ENCODE assay signal across 14 cellular contexts in genomic region chr9:13587581-13587980, GRCh38.
A peak's percentile ranks its signal among the peaks of the same experiment; 100 is the strongest.
DNase-seq lines count a peak whose midpoint lies in the region; ATAC-seq and TF ChIP-seq lines count a peak whose summit lies in the region.
"Had no signal": no experiment of that assay in that cellular context is flagged by ENCODE, and none has a peak within 500 bp of the region (broad histone marks: within the 10 kb centered on the region; RNA-seq: fewer than 3 reads in every experiment).

No MANE protein-coding gene starts in this region.

- POLR2A ChIA-PET in WTC11 (lab: Charles Lee) (interaction anchor here (0.6 to 0.7 kb wide), 2 partner anchors 20 to 177 kb away, joined by 3 to 7 read pairs; no protein-coding TSS in a partner anchor), MCF 10A (lab: Yijun Ruan, JAX) (interaction anchor here (0.6 to 0.7 kb wide), 2 partner anchors 46 to 230 kb away, joined by 3 read pairs; no protein-coding TSS in a partner anchor)
- POLR2A ChIA-PET in activated CD4-positive, alpha-beta memory T cell treated with anti-CD3 and anti-CD28 coated beads, Interleukin-2, amount 10 ng/mL, durations not matched to agents 7 days and 5 days (lab: Charles Lee) = no interaction called here

- H3K79me2 ChIP-seq in DND-41 (ENCODE audit: insufficient read depth, low read length) = no peaks in the 10 kb centered on the region
- no peaks in the 10 kb centered on the region for H3K79me2 ChIP-seq in hepatocyte

- H3K27ac Mint-ChIP-seq in WTC11 = no peak overlapping the region
- no peak overlapping the region for H3K27ac Mint-ChIP-seq in MCF 10A (ENCODE audit: low read depth, unreplicated experiment)
- no peak overlapping the region for H3K27ac Mint-ChIP-seq in activated CD4-positive, alpha-beta memory T cell treated with anti-CD3 and anti-CD28 coated beads, Interleukin-2, amount 10 ng/mL, durations not matched to agents 7 days and 5 days
- H3K27ac Mint-ChIP-seq: nephron, T-cell had no signal

- DNase-seq in DND-41 = no peak
- DNase-seq in WTC11 (ENCODE audit: low spot score) = peak; percentile 17
- DNase-seq in hepatocyte (ENCODE audit: low spot score) = no peak
- DNase-seq in nucleus accumbens (lab: John Stamatoyannopoulos, UW) = peak in 38 of 56 donors; percentile 9 to 73 (median 32)
- no peak for DNase-seq in MCF 10A (ENCODE audit: unreplicated experiment)
- no peak for DNase-seq in activated CD4-positive, alpha-beta T cell treated with anti-CD3 and anti-CD28 coated beads for 4 hours
- DNase-seq in activated CD4-positive, alpha-beta memory T cell treated with anti-CD3 and anti-CD28 coated beads, Interleukin-2, amount 10 ng/mL, durations not matched to agents 7 days and 5 days = no peak
- no peak for DNase-seq in NCI-H2107 treated with DMSO at 0.1 percent for 48 hours (lab: John Stamatoyannopoulos, UW; ENCODE audit: unreplicated experiment)
- DNase-seq: Caco-2, NCI-H1694 treated with DMSO at 0.1 percent for 48 hours, stomach, T-cell had no signal

- no peak overlapping the region for H3K4me2 ChIP-seq in DND-41 (ENCODE audit: insufficient read depth, low read length)
- H3K4me2 ChIP-seq in hepatocyte = no peak overlapping the region

- H3K9me3 Mint-ChIP-seq in WTC11 = peaks cover 4% of the 10 kb centered on the region
- H3K9me3 Mint-ChIP-seq in MCF 10A (ENCODE audit: unreplicated experiment) = no peaks in the 10 kb centered on the region
- H3K9me3 Mint-ChIP-seq in activated CD4-positive, alpha-beta memory T cell treated with anti-CD3 and anti-CD28 coated beads, Interleukin-2, amount 10 ng/mL, durations not matched to agents 7 days and 5 days = peaks cover 9% of the 10 kb centered on the region

- H3K27me3 Mint-ChIP-seq in WTC11 (ENCODE audit: low read depth) (no peaks in the 10 kb centered on the region), MCF 10A (ENCODE audit: insufficient read depth, unreplicated experiment) (no peaks in the 10 kb centered on the region)
- no peaks in the 10 kb centered on the region for H3K27me3 Mint-ChIP-seq in activated CD4-positive, alpha-beta memory T cell treated with anti-CD3 and anti-CD28 coated beads, Interleukin-2, amount 10 ng/mL, durations not matched to agents 7 days and 5 days
- H3K27me3 Mint-ChIP-seq: T-cell had no signal

- no peak for ATAC-seq in DND-41 (ENCODE audit: insufficient read depth, low read depth)
- peak; percentile 73 for ATAC-seq in WTC11
- ATAC-seq: T-cell had no signal

- BruUV-seq in MCF 10A (replicated peaks; lab: Mats Ljungman, UMichigan) = no TSS peak

- intact Hi-C loops in MCF 10A (cut with micrococcal nuclease) = no loop called here

- H3K27me3 ChIP-seq in DND-41 (ENCODE audit: insufficient read depth, low read length, poor library complexity) (no peaks in the 10 kb centered on the region), hepatocyte (no peaks in the 10 kb centered on the region)
- H3K27me3 ChIP-seq: stomach, vagina had no signal

- H3K9me2 ChIP-seq in hepatocyte (replicated peaks; ENCODE audit: insufficient read depth) = no peaks in the 10 kb centered on the region

- H3K4me3 Mint-ChIP-seq in WTC11 = no peak overlapping the region
- H3K4me3 Mint-ChIP-seq in MCF 10A (ENCODE audit: unreplicated experiment) = no peak overlapping the region
- H3K4me3 Mint-ChIP-seq in activated CD4-positive, alpha-beta memory T cell treated with anti-CD3 and anti-CD28 coated beads, Interleukin-2, amount 10 ng/mL, durations not matched to agents 7 days and 5 days = no peak overlapping the region
- H3K4me3 Mint-ChIP-seq: nephron, T-cell had no signal

- H4K20me1 ChIP-seq in DND-41 (ENCODE audit: insufficient read depth, low read length) (no peaks in the 10 kb centered on the region), hepatocyte (ENCODE audit: insufficient read depth, poor library complexity, severe bottlenecking) (no peaks in the 10 kb centered on the region)

- H2AFZ ChIP-seq in DND-41 (ENCODE audit: low read depth, low read length) = peak overlapping the region; percentile 49; the same call in 1 of the 2 replicates
- H2AFZ ChIP-seq in hepatocyte = no peak overlapping the region

- no peaks in the 10 kb centered on the region for H3K9me3 ChIP-seq in DND-41 (ENCODE audit: insufficient read depth, low read length, severe bottlenecking)
- no peaks in the 10 kb centered on the region for H3K9me3 ChIP-seq in hepatocyte (ENCODE audit: low read depth)
- H3K9me3 ChIP-seq: Caco-2, stomach, vagina had no signal

- no peaks in the 10 kb centered on the region for H3K36me3 Mint-ChIP-seq in WTC11
- H3K36me3 Mint-ChIP-seq in MCF 10A (ENCODE audit: insufficient read depth, unreplicated experiment) = no peaks in the 10 kb centered on the region
- no peaks in the 10 kb centered on the region for H3K36me3 Mint-ChIP-seq in activated CD4-positive, alpha-beta memory T cell treated with anti-CD3 and anti-CD28 coated beads, Interleukin-2, amount 10 ng/mL, durations not matched to agents 7 days and 5 days (ENCODE audit: low read depth)
- H3K36me3 Mint-ChIP-seq: T-cell had no signal

- H3K4me3 ChIP-seq in DND-41 (ENCODE audit: low read depth in 1 of 2, low read length in 2 of 2) = no peak overlapping the region
- no peak overlapping the region for H3K4me3 ChIP-seq in hepatocyte
- H3K4me3 ChIP-seq: stomach, vagina had no signal

- H3K4me1 ChIP-seq in DND-41 (ENCODE audit: insufficient read depth, low read length) = 0 out of 2 replicates have a peak, but pooled peaks cover 6% of the 10 kb centered on the region
- peaks cover 5% of the 10 kb centered on the region for H3K4me1 ChIP-seq in hepatocyte (ENCODE audit: insufficient read depth)
- H3K4me1 ChIP-seq: Caco-2 had no signal

- H3K4me1 Mint-ChIP-seq in WTC11 (peaks cover 5% of the 10 kb centered on the region; the same call in 1 of the 2 replicates), MCF 10A (ENCODE audit: insufficient read depth, unreplicated experiment) (no peaks in the 10 kb centered on the region)
- H3K4me1 Mint-ChIP-seq in activated CD4-positive, alpha-beta memory T cell treated with anti-CD3 and anti-CD28 coated beads, Interleukin-2, amount 10 ng/mL, durations not matched to agents 7 days and 5 days = no peaks in the 10 kb centered on the region
- H3K4me1 Mint-ChIP-seq: T-cell had no signal

- TF ChIP-seq CTCF in DND-41 (IDR thresholded peaks at IDR 0.05; ENCODE audit: borderline replicate concordance, extremely low read depth, low read length, poor library complexity, severe bottlenecking) (no peak), WTC11 (IDR thresholded peaks at IDR 0.05) (no peak), hepatocyte (IDR thresholded peaks at IDR 0.05; ENCODE audit: poor library complexity) (no peak), MCF 10A (IDR thresholded peaks at IDR 0.05; ENCODE audit: unreplicated experiment) (no peak)

- no peak overlapping the region for H3K9ac ChIP-seq in DND-41 (ENCODE audit: low read depth, low read length)

- CTCF ChIA-PET in WTC11 (lab: Charles Lee) = interaction anchor here (2.0 kb wide), 1 partner anchor 160 kb away, joined by 5 read pairs; no protein-coding TSS in a partner anchor
- CTCF ChIA-PET in MCF 10A (lab: Yijun Ruan, JAX) = interaction anchor here (1.1 kb wide), 1 partner anchor 25 kb away, joined by 6 read pairs; no protein-coding TSS in a partner anchor
- CTCF ChIA-PET in activated CD4-positive, alpha-beta memory T cell treated with anti-CD3 and anti-CD28 coated beads, Interleukin-2, amount 10 ng/mL, durations not matched to agents 7 days and 5 days (lab: Charles Lee) = interaction anchor here (0.6 kb wide), 1 partner anchor 29 kb away, joined by 4 read pairs; no protein-coding TSS in a partner anchor

- H3K36me3 ChIP-seq in DND-41 (ENCODE audit: insufficient read depth, low read length) (no peaks in the 10 kb centered on the region), hepatocyte (replicated peaks; ENCODE audit: insufficient read depth, low read depth) (no peaks in the 10 kb centered on the region)
- H3K36me3 ChIP-seq: stomach, vagina had no signal

- H3K27ac ChIP-seq in DND-41 (ENCODE audit: low read length) = no peak overlapping the region
- H3K27ac ChIP-seq in hepatocyte = peak overlapping the region; percentile 29
- H3K27ac ChIP-seq: vagina had no signal

- 85% methylated on average over 6 of the region's 9 CpGs for WGBS in hepatocyte (ENCODE audit: low lambda C conversion rate, missing lambda C conversion rate)

TF ChIP-seq in WTC11, 78 proteins besides CTCF, POLR2A, EP300 and RAD21:
- TF ChIP-seq ZNF532 (CRISPR knock-in tag; IDR thresholded peaks at IDR 0.05; ENCODE audit: borderline replicate concordance) = no peak
- TF ChIP-seq ZNF121 (CRISPR knock-in tag; IDR thresholded peaks at IDR 0.05) = peak; percentile 12; the same call in 1 of the 2 replicates
- no peak for TF ChIP-seq ESRRA (CRISPR knock-in tag; IDR thresholded peaks at IDR 0.05; ENCODE audit: borderline replicate concordance)

Comparison
In these comparisons a context has a peak if more than half of its experiments do, and no peak if none do; other contexts are left out.
1. DNase-seq: peak in WTC11 (single experiment) and nucleus accumbens (38 of 56); none in DND-41 (single experiment), hepatocyte (single experiment), MCF 10A (single experiment), activated CD4-positive, alpha-beta T cell treated with anti-CD3 and anti-CD28 coated beads for 4 hours (0 of 2), activated CD4-positive, alpha-beta memory T cell treated with anti-CD3 and anti-CD28 coated beads, Interleukin-2, amount 10 ng/mL, durations not matched to agents 7 days and 5 days (single experiment) and NCI-H2107 treated with DMSO at 0.1 percent for 48 hours (single experiment).